Comparison of ENCODE assay signal across 15 cellular contexts in the genomic region with DNA sequence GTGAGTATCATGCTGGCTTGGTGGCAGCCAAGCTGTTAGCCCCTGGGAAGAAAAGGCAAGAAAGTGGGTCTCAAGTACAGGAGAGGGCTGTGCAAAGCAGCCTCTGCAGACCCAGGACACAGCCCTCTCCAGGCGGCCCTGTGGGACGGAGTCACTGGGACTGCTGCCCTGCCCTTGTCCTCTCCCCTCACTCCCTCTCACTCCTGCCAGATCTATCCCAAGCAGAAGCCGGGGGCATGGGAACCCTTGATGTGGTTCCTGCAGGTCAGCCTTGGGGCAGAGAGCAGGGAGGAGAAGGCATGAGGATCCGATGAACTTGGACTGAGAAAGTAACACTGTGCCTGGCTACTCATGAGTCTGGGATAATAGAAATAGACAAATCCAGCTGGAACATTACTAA.
"Had no signal": no experiment of that assay in that cellular context is flagged by ENCODE, and none has a peak within 500 bp of the region (broad histone marks: within the 10 kb centered on the region; RNA-seq: fewer than 3 reads in every experiment).

No MANE protein-coding gene starts in this region.

- H3K36me3 ChIP-seq: lower lobe of right lung, prostate gland, thoracic aorta had no signal

- H3K27ac Mint-ChIP-seq: activated CD8-positive, alpha-beta T cell treated with anti-CD3 and anti-CD28 coated beads, Interleukin-2, amount 10 ng/mL, durations not matched to agents 7 days and 5 days; activated naive CD4-positive, alpha-beta T cell treated with anti-CD3 and anti-CD28 coated beads, Interleukin-2, amount 50 U/mL, for 72 hours; activated T-helper 17 cell treated with anti-CD3 and anti-CD28 coated beads, Interleukin-2, amount 50 U/mL, for 72 hours; stimulated activated naive CD8-positive, alpha-beta T cell treated with anti-CD3 and anti-CD28 coated beads, Interleukin-15, amount 100 ng/mL, for 72 hours; T-cell had no signal

- ATAC-seq: activated CD8-positive, alpha-beta T cell treated with anti-CD3 and anti-CD28 coated beads, Interleukin-2, amount 10 ng/mL, durations not matched to agents 7 days and 5 days; activated naive CD4-positive, alpha-beta T cell treated with anti-CD3 and anti-CD28 coated beads, Interleukin-2, amount 50 U/mL, for 72 hours; activated T-helper 17 cell treated with anti-CD3 and anti-CD28 coated beads, Interleukin-2, amount 50 U/mL, for 72 hours; naive thymus-derived CD4-positive, alpha-beta T cell; stimulated activated naive CD8-positive, alpha-beta T cell treated with anti-CD3 and anti-CD28 coated beads, Interleukin-15, amount 100 ng/mL, for 72 hours; T-cell had no signal

- H3K4me3 ChIP-seq: lower lobe of right lung, prostate gland, thoracic aorta had no signal

- H3K4me3 Mint-ChIP-seq: activated CD8-positive, alpha-beta T cell treated with anti-CD3 and anti-CD28 coated beads, Interleukin-2, amount 10 ng/mL, durations not matched to agents 7 days and 5 days; activated T-helper 17 cell treated with anti-CD3 and anti-CD28 coated beads, Interleukin-2, amount 50 U/mL, for 72 hours; naive thymus-derived CD4-positive, alpha-beta T cell; stimulated activated naive CD8-positive, alpha-beta T cell treated with anti-CD3 and anti-CD28 coated beads, Interleukin-15, amount 100 ng/mL, for 72 hours; T-cell had no signal

- H3K36me3 Mint-ChIP-seq: activated naive CD4-positive, alpha-beta T cell treated with anti-CD3 and anti-CD28 coated beads, Interleukin-2, amount 50 U/mL, for 72 hours; naive thymus-derived CD4-positive, alpha-beta T cell; T-cell had no signal

- H3K9me3 ChIP-seq: lower lobe of right lung, prostate gland, thoracic aorta had no signal

- H3K27ac ChIP-seq: lower lobe of right lung, prostate gland, thoracic aorta, VCaP had no signal

- DNase-seq: activated CD4-positive, alpha-beta T cell treated with anti-CD3 and anti-CD28 coated beads for 4 hours; activated CD8-positive, alpha-beta T cell treated with anti-CD3 and anti-CD28 coated beads, Interleukin-2, amount 10 ng/mL, durations not matched to agents 7 days and 5 days; foreskin melanocyte; lower lobe of right lung; naive thymus-derived CD4-positive, alpha-beta T cell; nucleus accumbens; stimulated activated CD4-positive, alpha-beta T cell treated with anti-CD3 and anti-CD28 coated beads, Interleukin-15, amount 100 ng/mL, for 24 hours; stimulated activated CD4-positive, alpha-beta T cell treated with anti-CD3 and anti-CD28 coated beads, Interleukin-4, amount 100 ng/mL, for 24 hours; stimulated activated naive CD8-positive, alpha-beta T cell treated with anti-CD3 and anti-CD28 coated beads, Interleukin-15, amount 100 ng/mL, for 72 hours; T-cell had no signal

- H3K9me3 Mint-ChIP-seq: activated naive CD4-positive, alpha-beta T cell treated with anti-CD3 and anti-CD28 coated beads, Interleukin-2, amount 50 U/mL, for 72 hours; activated T-helper 17 cell treated with anti-CD3 and anti-CD28 coated beads, Interleukin-2, amount 50 U/mL, for 72 hours; stimulated activated naive CD8-positive, alpha-beta T cell treated with anti-CD3 and anti-CD28 coated beads, Interleukin-15, amount 100 ng/mL, for 72 hours; T-cell had no signal

- H3K4me1 Mint-ChIP-seq: activated T-helper 17 cell treated with anti-CD3 and anti-CD28 coated beads, Interleukin-2, amount 50 U/mL, for 72 hours; stimulated activated naive CD8-positive, alpha-beta T cell treated with anti-CD3 and anti-CD28 coated beads, Interleukin-15, amount 100 ng/mL, for 72 hours; T-cell had no signal

- H3K4me1 ChIP-seq: prostate gland had no signal
